Comparison of ENCODE assay signal across 8 cellular contexts in the genomic region with DNA sequence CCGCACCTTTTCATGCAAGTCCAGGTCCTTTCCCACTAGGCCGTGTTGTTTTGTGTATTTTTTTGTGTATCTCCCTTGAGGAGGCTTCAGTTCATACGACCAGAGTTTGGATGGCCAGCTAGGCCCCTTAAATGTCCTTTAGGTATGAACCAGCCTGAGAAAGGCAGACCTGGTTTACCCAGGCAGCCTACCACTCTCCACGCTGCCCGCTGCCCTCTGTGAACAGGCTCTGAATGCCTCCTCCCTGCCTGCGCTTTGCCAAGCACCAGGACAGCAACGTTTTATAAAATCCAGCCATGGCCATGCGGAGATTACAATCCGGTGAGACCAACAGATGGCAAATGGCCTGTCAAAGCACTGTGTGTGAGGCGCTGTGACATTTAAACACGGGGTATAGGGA. TPM values are rescaled to one million over a fixed set of nuclear protein-coding genes. Genes with fewer than 3 reads are reported as not detected.
DNase-seq lines count a peak whose midpoint lies in the region; ATAC-seq, FAIRE-seq and TF ChIP-seq lines count a peak whose summit lies in the region.

No MANE protein-coding gene starts in this region.

- no peaks in the 10 kb centered on the region for H3K27me3 Mint-ChIP-seq in Caco-2 (ENCODE audit: insufficient read depth, unreplicated experiment)

- TF ChIP-seq CTCF in Caco-2 (IDR thresholded peaks at IDR 0.05; ENCODE audit: insufficient read depth in 1 of 2, low read depth in 1 of 2, low read length in 1 of 2, severe bottlenecking in 1 of 2, unreplicated experiment in 1 of 2) (no peak), OCI-LY1 (IDR thresholded peaks at IDR 0.05; ENCODE audit: low read length) (no peak), H1 (IDR thresholded peaks at IDR 0.05; ENCODE audit: control extremely low read depth in 1 of 3, insufficient read depth in 1 of 3, low read depth in 1 of 3, low read length in 3 of 3) (no peak), pancreas (IDR thresholded peaks at IDR 0.05) (no peak)

- peak overlapping the region; percentile 34; the same call in 1 of the 2 replicates for H2BK20ac ChIP-seq in H1 (ENCODE audit: low read length)

- peak overlapping the region; percentile 30 for H3K27ac Mint-ChIP-seq in Caco-2 (ENCODE audit: unreplicated experiment)

- ATAC-seq in pancreas: no peak
- no peak for ATAC-seq in HG02610 (IDR thresholded peaks at IDR 0.05; ENCODE audit: unreplicated experiment)
- no peak for ATAC-seq in HG03095 (IDR thresholded peaks at IDR 0.05; ENCODE audit: unreplicated experiment)

- no peak for TF ChIP-seq POLR2A in H1 (IDR thresholded peaks at IDR 0.05; ENCODE audit: control extremely low read depth in 1 of 2, low read depth in 2 of 2, low read length in 2 of 2)

- no peak overlapping the region for H3K56ac ChIP-seq in H1 (replicated peaks; ENCODE audit: insufficient read length, low read depth, low read length)

- H3K4me1 Mint-ChIP-seq in Caco-2 (ENCODE audit: low read depth, unreplicated experiment): peaks cover 14% of the 10 kb centered on the region

- H3K4me2 ChIP-seq in OCI-LY1 (ENCODE audit: low read length) (peak overlapping the region; percentile 67), H1 (ENCODE audit: insufficient read depth in 1 of 2, low read depth in 2 of 2, low read length in 2 of 2) (peak overlapping the region; percentile 8 to 66; a peak in 3 of 4 replicates)

- no peaks in the 10 kb centered on the region for H3K79me1 ChIP-seq in H1 (ENCODE audit: low read depth, low read length)

- H3K4ac ChIP-seq in H1 (replicated peaks; ENCODE audit: insufficient read length, low read depth, low read length): no peak overlapping the region

- H3K27ac ChIP-seq in OCI-LY1 (ENCODE audit: low read depth, low read length, poor library complexity, severe bottlenecking) (no peak overlapping the region), H1 (ENCODE audit: low read depth, low read length) (no peak overlapping the region), pancreas (peak overlapping the region; percentile 3 to 57 (median 43))

- DNase-seq in Caco-2: no peak
- DNase-seq in H1 (ENCODE audit: low read depth in 1 of 2, low spot score in 2 of 2): no peak
- no peak for DNase-seq in pancreas
- DNase-seq in DMS114 treated with DMSO at 0.1 percent for 48 hours (lab: John Stamatoyannopoulos, UW; ENCODE audit: unreplicated experiment): no peak
- DNase-seq in cerebellar nuclear complex (lab: John Stamatoyannopoulos, UW): no peak

- H4K20me1 ChIP-seq in OCI-LY1 (ENCODE audit: insufficient read depth, low read length): no peaks in the 10 kb centered on the region
- H4K20me1 ChIP-seq in H1 (replicated peaks in 1 of 2; ENCODE audit: control insufficient read depth in 1 of 2, insufficient read depth in 2 of 2, low read length in 2 of 2): peaks cover 0 to 2% of the 10 kb centered on the region in 2 experiments

- H3K36me3 Mint-ChIP-seq in Caco-2 (ENCODE audit: insufficient read depth, unreplicated experiment): peaks cover 15% of the 10 kb centered on the region

- H3K9me3 Mint-ChIP-seq in Caco-2 (ENCODE audit: unreplicated experiment): peaks cover 18% of the 10 kb centered on the region

- peak overlapping the region; percentile 32 for H3K4me3 ChIP-seq in Caco-2 (ENCODE audit: low read depth, low read length)
- peak overlapping the region; percentile 90 for H3K4me3 ChIP-seq in OCI-LY1 (ENCODE audit: low read depth, low read length, poor library complexity, severe bottlenecking)
- peak overlapping the region in 3 of 4 experiments; percentile 18 to 77 (median 30); a peak in 4 of 8 replicates for H3K4me3 ChIP-seq in H1 (ENCODE audit: extremely low read depth in 1 of 4, insufficient read depth in 2 of 4, low read depth in 3 of 4, low read length in 4 of 4)
- peak overlapping the region in 2 of 4 donors; percentile 98 to 100 for H3K4me3 ChIP-seq in pancreas

- TF ChIP-seq EP300 in H1 (IDR thresholded peaks at IDR 0.05; ENCODE audit: borderline replicate concordance in 1 of 2, low read depth in 2 of 2, low read length in 2 of 2): no peak

- no peaks in the 10 kb centered on the region for H3K36me3 ChIP-seq in Caco-2 (ENCODE audit: control insufficient read depth, insufficient read depth, low read length)
- H3K36me3 ChIP-seq in OCI-LY1 (ENCODE audit: insufficient read depth, low read length): no peaks in the 10 kb centered on the region
- H3K36me3 ChIP-seq in H1 (ENCODE audit: control insufficient read depth in 2 of 4, insufficient read depth in 4 of 4, low read length in 3 of 4): no peaks in the 10 kb centered on the region
- no peaks in the 10 kb centered on the region for H3K36me3 ChIP-seq in pancreas

- H3K23ac ChIP-seq in H1 (ENCODE audit: insufficient read length): no peak overlapping the region

- WGBS in H1 (ENCODE audit: extremely low coverage in 1 of 2, insufficient coverage in 1 of 2, insufficient read length in 1 of 2, insufficient replicate concordance in 2 of 2, low coverage in 1 of 2, low lambda C conversion rate in 2 of 2, missing lambda C conversion rate in 1 of 2), 2 experiments: 86% methylated on average over 11 of the region's 11 CpGs; no CpG with 5 or more reads in 1 of the 2 experiments
- 86 to 89% methylated on average over 11 of the region's 11 CpGs for WGBS in pancreas, 2 donors

- no peaks in the 10 kb centered on the region for H3K9me2 ChIP-seq in OCI-LY1 (ENCODE audit: low read depth, low read length)

- H2BK15ac ChIP-seq in H1 (ENCODE audit: low read length): peak overlapping the region; percentile 46; the same call in 1 of the 2 replicates

- CTCF ChIA-PET in Caco-2 (lab: Charles Lee): interaction anchor here (0.9 to 1.8 kb wide), 7 partner anchors 31 to 687 kb away, joined by 3 to 20 read pairs (median 5); partner anchors contain the start of genes FAF2 and TSPAN17
- CTCF ChIA-PET in H1 (lab: Charles Lee; ENCODE audit: partially characterized antibody): interaction anchor here (0.7 to 3.3 kb wide), 7 partner anchors 11 to 170 kb away, joined by 3 to 22 read pairs (median 3); partner anchors contain the start of gene FAF2

- no peak for TF ChIP-seq RAD21 in H1 (IDR thresholded peaks at IDR 0.05 in 1 of 2, conservative IDR thresholded peaks at IDR 0.05 in 1 of 2; ENCODE audit: low read depth in 2 of 2, low read length in 2 of 2)

- H3K23me2 ChIP-seq in H1 (ENCODE audit: low read depth, low read length): no peaks in the 10 kb centered on the region; the same call in 1 of the 2 replicates

- peaks cover 23% of the 10 kb centered on the region for H3K4me1 ChIP-seq in Caco-2
- peaks cover 21% of the 10 kb centered on the region for H3K4me1 ChIP-seq in OCI-LY1 (ENCODE audit: insufficient read depth, low read length, severe bottlenecking)
- H3K4me1 ChIP-seq in H1 (replicated peaks in 1 of 4; ENCODE audit: control insufficient read depth in 3 of 4, insufficient read depth in 4 of 4, low read length in 3 of 4): peaks cover 0 to 3% (median 0%) of the 10 kb centered on the region in 4 experiments; a peak in 4 of 7 replicates
- H3K4me1 ChIP-seq in pancreas: peaks cover 0 to 15% (median 0%) of the 10 kb centered on the region in 3 donors

- H4K5ac ChIP-seq in H1 (ENCODE audit: insufficient read length, low read depth, low read length): no peak overlapping the region

- peak overlapping the region; percentile 90; the same call in 1 of the 2 replicates for H4K8ac ChIP-seq in H1 (ENCODE audit: extremely low read depth, insufficient read depth, low read length)

- H3K27me3 ChIP-seq in Caco-2 (replicated peaks; ENCODE audit: control insufficient read depth, insufficient read depth, low read length) (no peaks in the 10 kb centered on the region), OCI-LY1 (ENCODE audit: insufficient read depth, low read length) (peaks cover 6% of the 10 kb centered on the region; the same call in 1 of the 2 replicates), H1 (replicated peaks in 1 of 4; ENCODE audit: control insufficient read depth in 3 of 4, extremely low read depth in 1 of 4, insufficient read depth in 3 of 4, low read length in 3 of 4) (peaks cover 0 to 11% (median 9%) of the 10 kb centered on the region in 4 experiments; a peak in 6 of 7 replicates), pancreas (no peaks in the 10 kb centered on the region)

- intact Hi-C loops in Caco-2 (cut with micrococcal nuclease; ENCODE audit: unreplicated experiment) (loop anchor here (1.0 to 10.0 kb wide), 4 partner anchors 31 to 162 kb away; partner anchors contain the start of gene FAF2), pancreas (cut with DNase I) (loop anchor here in 1 of 3 donors (10.0 kb wide), 1 partner anchor 158 kb away; no protein-coding TSS in a partner anchor)

- BruUV-seq in Caco-2 (replicated peaks; lab: Mats Ljungman, UMichigan): no TSS peak

- POLR2A ChIA-PET in Caco-2 (lab: Charles Lee) (interaction anchor here (1.0 to 3.7 kb wide), 3 partner anchors 31 to 156 kb away, joined by 3 to 23 read pairs (median 22); partner anchors contain the start of genes FAF2 and RNF44), H1 (lab: Charles Lee; ENCODE audit: partially characterized antibody) (interaction anchor here (1.0 to 1.7 kb wide), 4 partner anchors 10 to 126 kb away, joined by 3 to 8 read pairs (median 4); partner anchors contain the start of genes FAF2 and KIAA1191)

- no peak overlapping the region for H3K14ac ChIP-seq in H1 (ENCODE audit: insufficient read length)

- no peak overlapping the region for H2BK5ac ChIP-seq in H1 (ENCODE audit: low read depth, low read length)

- H3K79me2 ChIP-seq in OCI-LY1 (ENCODE audit: insufficient read depth, low read length): 0 out of 2 replicates have a peak, but pooled peaks cover 5% of the 10 kb centered on the region
- no peaks in the 10 kb centered on the region for H3K79me2 ChIP-seq in H1 (ENCODE audit: control insufficient read depth in 1 of 2, insufficient read depth in 2 of 2, low read length in 2 of 2)

- H2BK12ac ChIP-seq in H1 (ENCODE audit: low read depth, low read length): no peak overlapping the region

- H3K9ac ChIP-seq in OCI-LY1 (ENCODE audit: low read length) (peak overlapping the region; percentile 38; the same call in 1 of the 2 replicates), H1 (replicated peaks in 1 of 4; ENCODE audit: extremely low read depth in 1 of 4, low read depth in 3 of 4, low read length in 3 of 4) (peak overlapping the region in 2 of 4 experiments; percentile 5 to 29; a peak in 2 of 7 replicates)

- no peaks in the 10 kb centered on the region for H3F3A ChIP-seq in OCI-LY1 (ENCODE audit: insufficient read depth, low read length)

- 0 out of 2 replicates have a peak overlapping the region, but pooled peaks have one; percentile 24 for H3K18ac ChIP-seq in H1 (ENCODE audit: extremely low read depth, low read length)

- H3K4me3 Mint-ChIP-seq in Caco-2 (ENCODE audit: unreplicated experiment): peak overlapping the region; percentile 77

- H2AFZ ChIP-seq in OCI-LY1 (ENCODE audit: low read length) (no peak overlapping the region), H1 (ENCODE audit: low read length) (peak overlapping the region; percentile 73)

- H2BK120ac ChIP-seq in H1 (replicated peaks; ENCODE audit: low read depth, low read length): no peak overlapping the region

- H4K91ac ChIP-seq in H1 (replicated peaks; ENCODE audit: insufficient read length, low read length): no peak overlapping the region

- no peak overlapping the region for H2AK5ac ChIP-seq in H1 (ENCODE audit: low read depth, low read length)

- FAIRE-seq in H1 (lab: Jason Lieb, UNC): no peak
- no peak for FAIRE-seq in pancreas (lab: Jason Lieb, UNC)

- H3K9me3 ChIP-seq in Caco-2: no peaks in the 10 kb centered on the region
- no peaks in the 10 kb centered on the region for H3K9me3 ChIP-seq in OCI-LY1 (ENCODE audit: low read length)
- H3K9me3 ChIP-seq in H1 (ENCODE audit: insufficient read depth in 2 of 2, low read depth in 1 of 2, low read length in 1 of 2): peaks cover 9 to 12% of the 10 kb centered on the region in 2 experiments; a peak in 1 of 4 replicates
- no peaks in the 10 kb centered on the region for H3K9me3 ChIP-seq in pancreas

RNA-seq across cellular contexts. Expression of gene CLTB, which starts 0.6 kb away (rescaled TPM):
- total RNA-seq in Caco-2 (2022) (78.9 and 80.0 TPM in 2 replicates), pancreas (10 to 100 TPM; 28.6 to 42.3 (median 32.6) TPM)
- total RNA-seq in H1 (2021; fragmentation: NEBNext Ultra II Directional; extraction: Animal tissue kit (Norgen Biotek cat#: 25700)): 25.9 and 29.2 TPM in 2 replicates
- polyA plus RNA-seq in H1 (2011; rRNA removed) (34.9 and 47.7 TPM in 2 replicates), pancreas (10 to 100 TPM; 64.9 to 92.0 TPM)
- polyA plus RNA-seq in H1 (2011; cell fraction: cytosol; rRNA removed): 41.4 TPM
- polyA plus RNA-seq in H1 (2011; cell fraction: nucleus; rRNA removed): 28.8 TPM
- polyA plus RNA-seq in H1 (2012, experiment 1 of 2): 22.6 to 32.6 TPM (median 26.8 TPM) in 4 replicates
- 30.9 TPM for polyA plus RNA-seq in H1 (2012, experiment 2 of 2)
- polyA plus RNA-seq in H1 (2013, experiment 1 of 2): 25.5 TPM
- 28.5 TPM for polyA plus RNA-seq in H1 (2013, experiment 2 of 2)
- 7.8 and 8.5 TPM in 2 replicates for polyA minus RNA-seq in H1 (2011; rRNA and poly(A)+ RNA removed)
- polyA minus RNA-seq in H1 (2011; cell fraction: cytosol; rRNA and poly(A)+ RNA removed): 19.6 TPM
- polyA minus RNA-seq in H1 (2011; cell fraction: nucleus; rRNA and poly(A)+ RNA removed): 7.8 TPM

RNA-seq across cellular contexts. Expression of gene HIGD2A, which starts 28.4 kb away (rescaled TPM):
- 110 and 118 TPM in 2 replicates for total RNA-seq in Caco-2 (2022)
- total RNA-seq in H1 (2021; fragmentation: NEBNext Ultra II Directional; extraction: Animal tissue kit (Norgen Biotek cat#: 25700)): 95.5 and 104 TPM in 2 replicates
- polyA plus RNA-seq in H1 (2011; rRNA removed): 264 and 314 TPM in 2 replicates
- polyA plus RNA-seq in H1 (2011; cell fraction: cytosol; rRNA removed): 196 TPM
- polyA plus RNA-seq in H1 (2011; cell fraction: nucleus; rRNA removed): 124 TPM
- polyA plus RNA-seq in H1 (2012, experiment 1 of 2): 111 to 147 TPM (median 133 TPM) in 4 replicates
- polyA plus RNA-seq in H1 (2012, experiment 2 of 2): 246 TPM
- polyA plus RNA-seq in H1 (2013, experiment 1 of 2): 173 TPM
- polyA plus RNA-seq in H1 (2013, experiment 2 of 2): 166 TPM
- 41.8 and 42.5 TPM in 2 replicates for polyA minus RNA-seq in H1 (2011; rRNA and poly(A)+ RNA removed)
- 61.7 TPM for polyA minus RNA-seq in H1 (2011; cell fraction: cytosol; rRNA and poly(A)+ RNA removed)
- 40.2 TPM for polyA minus RNA-seq in H1 (2011; cell fraction: nucleus; rRNA and poly(A)+ RNA removed)
- total RNA-seq in pancreas: 10 to 100 TPM; 30.0 to 47.4 (median 44.4) TPM
- polyA plus RNA-seq in pancreas: 100 to 1,000 TPM; 101 to 109 TPM

RNA-seq across cellular contexts. Expression of gene NOP16, which starts 28.6 kb away (rescaled TPM):
- total RNA-seq in Caco-2 (2022) (48.0 and 56.4 TPM in 2 replicates), pancreas (10 to 100 TPM in 2 of 6 donors, 1 to 10 TPM in 4; 4.7 to 13.3 (median 7.9) TPM)
- total RNA-seq in H1 (2021; fragmentation: NEBNext Ultra II Directional; extraction: Animal tissue kit (Norgen Biotek cat#: 25700)): 65.2 and 65.9 TPM in 2 replicates
- polyA plus RNA-seq in H1 (2011; rRNA removed) (46.9 and 49.7 TPM in 2 replicates), pancreas (10 to 100 TPM; 18.4 to 23.2 TPM)
- 89.6 TPM for polyA plus RNA-seq in H1 (2011; cell fraction: cytosol; rRNA removed)
- polyA plus RNA-seq in H1 (2011; cell fraction: nucleus; rRNA removed): 62.6 TPM
- 82.9 to 108 TPM (median 85.4 TPM) in 4 replicates for polyA plus RNA-seq in H1 (2012, experiment 1 of 2)
- 39.9 TPM for polyA plus RNA-seq in H1 (2012, experiment 2 of 2)
- polyA plus RNA-seq in H1 (2013, experiment 1 of 2): 57.2 TPM
- polyA plus RNA-seq in H1 (2013, experiment 2 of 2): 59.9 TPM
- 21.0 and 23.8 TPM in 2 replicates for polyA minus RNA-seq in H1 (2011; rRNA and poly(A)+ RNA removed)
- 36.3 TPM for polyA minus RNA-seq in H1 (2011; cell fraction: cytosol; rRNA and poly(A)+ RNA removed)
- polyA minus RNA-seq in H1 (2011; cell fraction: nucleus; rRNA and poly(A)+ RNA removed): 34.0 TPM

RNA-seq across cellular contexts. Expression of gene FAF2, which starts 31.2 kb away (rescaled TPM):
- total RNA-seq in Caco-2 (2022): 55.5 and 57.9 TPM in 2 replicates
- total RNA-seq in H1 (2021; fragmentation: NEBNext Ultra II Directional; extraction: Animal tissue kit (Norgen Biotek cat#: 25700)): 35.8 and 36.2 TPM in 2 replicates
- polyA plus RNA-seq in H1 (2011; rRNA removed): 14.1 and 20.8 TPM in 2 replicates
- polyA plus RNA-seq in H1 (2011; cell fraction: cytosol; rRNA removed): 20.5 TPM
- polyA plus RNA-seq in H1 (2011; cell fraction: nucleus; rRNA removed): 17.5 TPM
- 21.2 to 30.7 TPM (median 23.8 TPM) in 4 replicates for polyA plus RNA-seq in H1 (2012, experiment 1 of 2)
- 3.6 TPM for polyA plus RNA-seq in H1 (2012, experiment 2 of 2)
- polyA plus RNA-seq in H1 (2013, experiment 1 of 2): 46.8 TPM
- polyA plus RNA-seq in H1 (2013, experiment 2 of 2): 56.3 TPM
- polyA minus RNA-seq in H1 (2011; rRNA and poly(A)+ RNA removed): 42.9 and 51.7 TPM in 2 replicates
- polyA minus RNA-seq in H1 (2011; cell fraction: cytosol; rRNA and poly(A)+ RNA removed): 15.9 TPM
- 30.3 TPM for polyA minus RNA-seq in H1 (2011; cell fraction: nucleus; rRNA and poly(A)+ RNA removed)
- total RNA-seq in pancreas: 10 to 100 TPM in 5 of 6 donors, 1 to 10 TPM in 1; 9.3 to 18.0 (median 15.6) TPM
- polyA plus RNA-seq in pancreas: 10 to 100 TPM in 1 of 2 donors, 1 to 10 TPM in 1; 6.8 to 15.5 TPM

RNA-seq across cellular contexts. Expression of gene ARL10, which starts 51.7 kb away (rescaled TPM):
- total RNA-seq in Caco-2 (2022): 2.1 and 2.3 TPM in 2 replicates
- 6.7 and 7.4 TPM in 2 replicates for total RNA-seq in H1 (2021; fragmentation: NEBNext Ultra II Directional; extraction: Animal tissue kit (Norgen Biotek cat#: 25700))
- 3.1 and 3.6 TPM in 2 replicates for polyA plus RNA-seq in H1 (2011; rRNA removed)
- 5.3 TPM for polyA plus RNA-seq in H1 (2011; cell fraction: cytosol; rRNA removed)
- polyA plus RNA-seq in H1 (2011; cell fraction: nucleus; rRNA removed): 6.2 TPM
- polyA plus RNA-seq in H1 (2012, experiment 1 of 2): 3.4 to 3.9 TPM (median 3.7 TPM) in 4 replicates
- 0.38 TPM for polyA plus RNA-seq in H1 (2012, experiment 2 of 2)
- 3.9 TPM for polyA plus RNA-seq in H1 (2013, experiment 1 of 2)
- 4.7 TPM for polyA plus RNA-seq in H1 (2013, experiment 2 of 2)
- polyA minus RNA-seq in H1 (2011; rRNA and poly(A)+ RNA removed): 5.3 and 7.4 TPM in 2 replicates
- 5.7 TPM for polyA minus RNA-seq in H1 (2011; cell fraction: cytosol; rRNA and poly(A)+ RNA removed)
- 10.9 TPM for polyA minus RNA-seq in H1 (2011; cell fraction: nucleus; rRNA and poly(A)+ RNA removed)
- 1 to 10 TPM in 5 of 6 donors, under 1 TPM in 1; 0.95 to 5.3 (median 1.7) TPM for total RNA-seq in pancreas
- 1 to 10 TPM; 3.0 to 4.0 TPM for polyA plus RNA-seq in pancreas

Comparison
In these comparisons a context has a peak if more than half of its experiments do, and no peak if none do; other contexts are left out.
1. H3K27ac ChIP-seq: peak in pancreas (4 of 4); none in OCI-LY1 (single experiment) and H1 (single experiment).